ENCODE assay signal across 1 cellular context in the genomic region with DNA sequence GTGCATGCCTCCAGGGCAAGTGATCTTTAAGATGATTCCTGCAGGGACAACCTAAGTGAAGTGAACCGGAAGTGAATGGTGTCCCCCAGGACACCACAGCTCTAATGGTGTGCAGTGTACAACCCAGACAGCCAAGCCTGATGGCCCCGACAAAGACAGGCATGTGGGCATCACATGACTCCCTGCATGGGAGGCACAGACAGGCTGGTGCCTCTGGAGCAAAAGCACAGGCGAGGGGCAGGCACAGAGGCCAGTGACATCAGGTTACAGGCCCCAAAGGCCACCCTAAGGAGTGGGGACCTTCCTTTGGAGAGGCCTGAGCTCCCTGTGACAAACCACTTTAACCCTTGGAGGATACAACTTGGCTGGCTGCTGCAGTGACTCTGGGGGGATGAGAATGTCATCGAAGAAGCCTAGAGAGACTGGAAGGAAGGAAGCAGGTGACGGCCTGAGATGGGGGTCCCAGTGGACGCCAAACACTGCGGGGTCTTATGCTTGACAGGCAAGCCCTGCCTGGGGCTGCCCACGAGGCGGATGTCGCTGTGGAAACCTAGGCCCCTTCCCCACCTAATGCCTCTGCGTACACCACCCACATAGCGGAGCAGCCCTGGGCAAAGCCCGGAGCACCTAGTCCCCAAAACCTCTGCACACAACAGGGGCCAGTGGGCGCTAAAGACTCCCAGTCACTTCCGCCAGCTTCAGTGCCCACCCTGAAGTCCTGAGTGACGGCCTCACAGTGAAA.
TF ChIP-seq lines count a peak whose summit lies in the region.

No MANE protein-coding gene starts in this region.

TF ChIP-seq in H1, 55 proteins besides CTCF, POLR2A, EP300 and RAD21:
- TF ChIP-seq, protein P1, sequence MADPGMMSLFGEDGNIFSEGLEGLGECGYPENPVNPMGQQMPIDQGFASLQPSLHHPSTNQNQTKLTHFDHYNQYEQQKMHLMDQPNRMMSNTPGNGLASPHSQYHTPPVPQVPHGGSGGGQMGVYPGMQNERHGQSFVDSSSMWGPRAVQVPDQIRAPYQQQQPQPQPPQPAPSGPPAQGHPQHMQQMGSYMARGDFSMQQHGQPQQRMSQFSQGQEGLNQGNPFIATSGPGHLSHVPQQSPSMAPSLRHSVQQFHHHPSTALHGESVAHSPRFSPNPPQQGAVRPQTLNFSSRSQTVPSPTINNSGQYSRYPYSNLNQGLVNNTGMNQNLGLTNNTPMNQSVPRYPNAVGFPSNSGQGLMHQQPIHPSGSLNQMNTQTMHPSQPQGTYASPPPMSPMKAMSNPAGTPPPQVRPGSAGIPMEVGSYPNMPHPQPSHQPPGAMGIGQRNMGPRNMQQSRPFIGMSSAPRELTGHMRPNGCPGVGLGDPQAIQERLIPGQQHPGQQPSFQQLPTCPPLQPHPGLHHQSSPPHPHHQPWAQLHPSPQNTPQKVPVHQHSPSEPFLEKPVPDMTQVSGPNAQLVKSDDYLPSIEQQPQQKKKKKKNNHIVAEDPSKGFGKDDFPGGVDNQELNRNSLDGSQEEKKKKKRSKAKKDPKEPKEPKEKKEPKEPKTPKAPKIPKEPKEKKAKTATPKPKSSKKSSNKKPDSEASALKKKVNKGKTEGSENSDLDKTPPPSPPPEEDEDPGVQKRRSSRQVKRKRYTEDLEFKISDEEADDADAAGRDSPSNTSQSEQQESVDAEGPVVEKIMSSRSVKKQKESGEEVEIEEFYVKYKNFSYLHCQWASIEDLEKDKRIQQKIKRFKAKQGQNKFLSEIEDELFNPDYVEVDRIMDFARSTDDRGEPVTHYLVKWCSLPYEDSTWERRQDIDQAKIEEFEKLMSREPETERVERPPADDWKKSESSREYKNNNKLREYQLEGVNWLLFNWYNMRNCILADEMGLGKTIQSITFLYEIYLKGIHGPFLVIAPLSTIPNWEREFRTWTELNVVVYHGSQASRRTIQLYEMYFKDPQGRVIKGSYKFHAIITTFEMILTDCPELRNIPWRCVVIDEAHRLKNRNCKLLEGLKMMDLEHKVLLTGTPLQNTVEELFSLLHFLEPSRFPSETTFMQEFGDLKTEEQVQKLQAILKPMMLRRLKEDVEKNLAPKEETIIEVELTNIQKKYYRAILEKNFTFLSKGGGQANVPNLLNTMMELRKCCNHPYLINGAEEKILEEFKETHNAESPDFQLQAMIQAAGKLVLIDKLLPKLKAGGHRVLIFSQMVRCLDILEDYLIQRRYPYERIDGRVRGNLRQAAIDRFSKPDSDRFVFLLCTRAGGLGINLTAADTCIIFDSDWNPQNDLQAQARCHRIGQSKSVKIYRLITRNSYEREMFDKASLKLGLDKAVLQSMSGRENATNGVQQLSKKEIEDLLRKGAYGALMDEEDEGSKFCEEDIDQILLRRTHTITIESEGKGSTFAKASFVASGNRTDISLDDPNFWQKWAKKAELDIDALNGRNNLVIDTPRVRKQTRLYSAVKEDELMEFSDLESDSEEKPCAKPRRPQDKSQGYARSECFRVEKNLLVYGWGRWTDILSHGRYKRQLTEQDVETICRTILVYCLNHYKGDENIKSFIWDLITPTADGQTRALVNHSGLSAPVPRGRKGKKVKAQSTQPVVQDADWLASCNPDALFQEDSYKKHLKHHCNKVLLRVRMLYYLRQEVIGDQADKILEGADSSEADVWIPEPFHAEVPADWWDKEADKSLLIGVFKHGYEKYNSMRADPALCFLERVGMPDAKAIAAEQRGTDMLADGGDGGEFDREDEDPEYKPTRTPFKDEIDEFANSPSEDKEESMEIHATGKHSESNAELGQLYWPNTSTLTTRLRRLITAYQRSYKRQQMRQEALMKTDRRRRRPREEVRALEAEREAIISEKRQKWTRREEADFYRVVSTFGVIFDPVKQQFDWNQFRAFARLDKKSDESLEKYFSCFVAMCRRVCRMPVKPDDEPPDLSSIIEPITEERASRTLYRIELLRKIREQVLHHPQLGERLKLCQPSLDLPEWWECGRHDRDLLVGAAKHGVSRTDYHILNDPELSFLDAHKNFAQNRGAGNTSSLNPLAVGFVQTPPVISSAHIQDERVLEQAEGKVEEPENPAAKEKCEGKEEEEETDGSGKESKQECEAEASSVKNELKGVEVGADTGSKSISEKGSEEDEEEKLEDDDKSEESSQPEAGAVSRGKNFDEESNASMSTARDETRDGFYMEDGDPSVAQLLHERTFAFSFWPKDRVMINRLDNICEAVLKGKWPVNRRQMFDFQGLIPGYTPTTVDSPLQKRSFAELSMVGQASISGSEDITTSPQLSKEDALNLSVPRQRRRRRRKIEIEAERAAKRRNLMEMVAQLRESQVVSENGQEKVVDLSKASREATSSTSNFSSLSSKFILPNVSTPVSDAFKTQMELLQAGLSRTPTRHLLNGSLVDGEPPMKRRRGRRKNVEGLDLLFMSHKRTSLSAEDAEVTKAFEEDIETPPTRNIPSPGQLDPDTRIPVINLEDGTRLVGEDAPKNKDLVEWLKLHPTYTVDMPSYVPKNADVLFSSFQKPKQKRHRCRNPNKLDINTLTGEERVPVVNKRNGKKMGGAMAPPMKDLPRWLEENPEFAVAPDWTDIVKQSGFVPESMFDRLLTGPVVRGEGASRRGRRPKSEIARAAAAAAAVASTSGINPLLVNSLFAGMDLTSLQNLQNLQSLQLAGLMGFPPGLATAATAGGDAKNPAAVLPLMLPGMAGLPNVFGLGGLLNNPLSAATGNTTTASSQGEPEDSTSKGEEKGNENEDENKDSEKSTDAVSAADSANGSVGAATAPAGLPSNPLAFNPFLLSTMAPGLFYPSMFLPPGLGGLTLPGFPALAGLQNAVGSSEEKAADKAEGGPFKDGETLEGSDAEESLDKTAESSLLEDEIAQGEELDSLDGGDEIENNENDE (IDR thresholded peaks at IDR 0.05; ENCODE audit: insufficient replicate concordance, low read length) = no peak
- TF ChIP-seq RFX5 (IDR thresholded peaks at IDR 0.05; ENCODE audit: borderline replicate concordance, low read depth, low read length) (no peak), SAP30 (IDR thresholded peaks at IDR 0.05; ENCODE audit: insufficient read depth, insufficient replicate concordance, low read length) (no peak), SUZ12 (IDR thresholded peaks at IDR 0.05; ENCODE audit: low read length) (no peak), SIX5 (IDR thresholded peaks at IDR 0.05; ENCODE audit: low read depth, low read length) (no peak), KDM5A (IDR thresholded peaks at IDR 0.05; ENCODE audit: low read length) (no peak), ZNF274 (IDR thresholded peaks at IDR 0.05; ENCODE audit: borderline replicate concordance, extremely low read depth, low read length) (no peak), TAF1 (IDR thresholded peaks at IDR 0.05; ENCODE audit: low read depth, low read length) (no peak), TAF7 (optimal IDR thresholded peaks at IDR 0.05; ENCODE audit: borderline replicate concordance, low read depth, low read length) (no peak)
TF ChIP-seq in H1: peak in this region for 0.
